Comparison of ENCODE assay signal across 8 cellular contexts in genomic region chr14:73058224-73058922, GRCh38. TPM values are rescaled to one million over a fixed set of nuclear protein-coding genes. Genes with fewer than 3 reads are reported as not detected.
DNase-seq lines count a peak whose midpoint lies in the region; ATAC-seq, FAIRE-seq and TF ChIP-seq lines count a peak whose summit lies in the region.

RBM25 (plus strand) TSS chr14:73058534; CDS start chr14:73071642, 13,108 bp downstream.

- peak within 1 kb of the TSS; percentile 76 for H3K4me2 ChIP-seq in fibroblast of lung (ENCODE audit: extremely low read depth, insufficient read depth, low read length)

- H3K27me3 Mint-ChIP-seq in naive B cell, result no peaks in the 10 kb centered on the region
- H3K27me3 Mint-ChIP-seq in stimulated activated memory B cell treated with anti-CD40 and anti-IgM and Interleukin-4, amounts not matched to agents 10 μg/mL and 1 μg/mL and 100 μg/mL, for 72 hours, result no peaks in the 10 kb centered on the region

- no peaks in the 10 kb centered on the region for H3K36me3 ChIP-seq in fibroblast of lung (ENCODE audit: control insufficient read depth, insufficient read depth, low read length)

- FAIRE-seq in H54 (lab: Jason Lieb, UNC), result peak; percentile 98

- no peaks in the 10 kb centered on the region for H3K27me3 ChIP-seq in fibroblast of lung (ENCODE audit: control insufficient read depth, insufficient read depth, low read length)

- H3K36me3 Mint-ChIP-seq in naive B cell, result peaks cover 0 to under 1% of the 10 kb centered on the region in 2 donors
- H3K36me3 Mint-ChIP-seq in stimulated activated memory B cell treated with anti-CD40 and anti-IgM and Interleukin-4, amounts not matched to agents 10 μg/mL and 1 μg/mL and 100 μg/mL, for 72 hours, result peaks cover 2% of the 10 kb centered on the region

- ATAC-seq in naive B cell (ENCODE audit: low read depth in 2 of 2), result peak; percentile 90 to 93
- peak; percentile 99 for ATAC-seq in stimulated activated memory B cell treated with anti-CD40 and anti-IgM and Interleukin-4, amounts not matched to agents 10 μg/mL and 1 μg/mL and 100 μg/mL, for 72 hours

- no peaks in the 10 kb centered on the region for H3K9me3 Mint-ChIP-seq in naive B cell
- H3K9me3 Mint-ChIP-seq in stimulated activated memory B cell treated with anti-CD40 and anti-IgM and Interleukin-4, amounts not matched to agents 10 μg/mL and 1 μg/mL and 100 μg/mL, for 72 hours, result no peaks in the 10 kb centered on the region

- TF ChIP-seq CTCF in LNCaP clone FGC (IDR thresholded peaks at IDR 0.05; ENCODE audit: control insufficient read depth, extremely low read depth, insufficient read depth) (peak; percentile 33; the same call in 1 of the 2 replicates), fibroblast of lung (conservative IDR thresholded peaks at IDR 0.05 in 1 of 2, IDR thresholded peaks at IDR 0.05 in 1 of 2; ENCODE audit: low read depth in 1 of 2, low read length in 2 of 2) (no peak)

- no peaks in the 10 kb centered on the region for H4K20me1 ChIP-seq in fibroblast of lung (ENCODE audit: control insufficient read depth, extremely low read depth, insufficient read depth, low read length)

- H3K4me1 ChIP-seq in fibroblast of lung (ENCODE audit: control insufficient read depth, extremely low read depth, insufficient read depth, low read length), result no peaks in the 10 kb centered on the region

- H3K27ac Mint-ChIP-seq in naive B cell, result no peak within 1 kb of the TSS
- H3K27ac Mint-ChIP-seq in stimulated activated memory B cell treated with anti-CD40 and anti-IgM and Interleukin-4, amounts not matched to agents 10 μg/mL and 1 μg/mL and 100 μg/mL, for 72 hours, result no peak within 1 kb of the TSS

- H3K4me3 ChIP-seq in LNCaP clone FGC (ENCODE audit: low read depth, low read length), result peak within 1 kb of the TSS; percentile 86
- H3K4me3 ChIP-seq in fibroblast of lung (replicated peaks in 1 of 4; ENCODE audit: control extremely low read depth in 1 of 4, insufficient read depth in 1 of 4, low read depth in 3 of 4, low read length in 4 of 4), result peak within 1 kb of the TSS; percentile 82 to 95 (median 91)

- H3K4me3 Mint-ChIP-seq in naive B cell, result peak within 1 kb of the TSS in 1 of 8 donors; percentile 2
- no peak within 1 kb of the TSS for H3K4me3 Mint-ChIP-seq in stimulated activated memory B cell treated with anti-CD40 and anti-IgM and Interleukin-4, amounts not matched to agents 10 μg/mL and 1 μg/mL and 100 μg/mL, for 72 hours

- H3K27ac ChIP-seq in fibroblast of lung (ENCODE audit: insufficient read depth, low read length), result peak within 1 kb of the TSS; percentile 91

- TF ChIP-seq POLR2A in H54 (IDR thresholded peaks at IDR 0.05; ENCODE audit: low read depth, low read length), result peak; percentile 97

- H2AFZ ChIP-seq in fibroblast of lung (ENCODE audit: low read length), result peak within 1 kb of the TSS; percentile 76

- DNase-seq in ELF-1 (ENCODE audit: low read depth, low spot score) (peak; percentile 98), H54 (ENCODE audit: insufficient read length, low spot score) (peak; percentile 92), LNCaP clone FGC (ENCODE audit: low read depth) (peak; percentile 99), RPMI8226 (peak; percentile 95), fibroblast of lung (ENCODE audit: low read depth in 2 of 2) (peak; percentile 99 to 100), naive B cell (peak; percentile 97)
- peak; percentile 87 to 90 for DNase-seq in activated T-helper 1 cell treated with anti-CD3 and anti-CD28 coated beads, Interleukin-2, amount 50 U/mL, for 16 hours (ENCODE audit: low read depth in 1 of 2, low spot score in 1 of 2)

- H3K4me1 Mint-ChIP-seq in naive B cell, result peaks cover 14 to 47% (median 24%) of the 10 kb centered on the region in 3 donors
- H3K4me1 Mint-ChIP-seq in stimulated activated memory B cell treated with anti-CD40 and anti-IgM and Interleukin-4, amounts not matched to agents 10 μg/mL and 1 μg/mL and 100 μg/mL, for 72 hours, result peaks cover 25% of the 10 kb centered on the region

- H3K79me2 ChIP-seq in fibroblast of lung (ENCODE audit: control insufficient read depth, insufficient read depth, low read length), result peaks cover 46% of the 10 kb centered on the region

- H3K9ac ChIP-seq in fibroblast of lung (ENCODE audit: insufficient read depth, low read length), result peak within 1 kb of the TSS; percentile 77

- H3K9me3 ChIP-seq in fibroblast of lung (ENCODE audit: control insufficient read depth, insufficient read depth, low read depth, low read length), result no peaks in the 10 kb centered on the region

RNA-seq across cellular contexts. Expression of gene RBM25, which starts in this region (rescaled TPM):
- total RNA-seq in fibroblast of lung, result 22.3 and 25.4 TPM in 2 replicates
- polyA plus RNA-seq in fibroblast of lung (38.0 and 42.5 TPM in 2 replicates), naive B cell (ENCODE audit: low read depth in 6 of 6) (10 to 100 TPM; 20.6 to 76.8 (median 48.5) TPM)
- 58.4 and 59.5 TPM in 2 replicates for polyA plus RNA-seq in fibroblast of lung (2012)
- 20.8 and 42.8 TPM in 2 replicates for polyA minus RNA-seq in fibroblast of lung (ENCODE audit: low replicate concordance)

Comparison
In these comparisons a context has a peak if more than half of its experiments do, and no peak if none do; other contexts are left out.
1. Peak in every context shown above with its lines: DNase-seq, ATAC-seq, H3K4me3 ChIP-seq and H3K27ac ChIP-seq.